Comparison of ENCODE assay signal across 17 cellular contexts in genomic region chr6:72350256-72350875, GRCh38.
DNase-seq lines count a peak whose midpoint lies in the region; ATAC-seq and TF ChIP-seq lines count a peak whose summit lies in the region.
"Had no signal": no experiment of that assay in that cellular context is flagged by ENCODE, and none has a peak within 500 bp of the region (broad histone marks: within the 10 kb centered on the region; RNA-seq: fewer than 3 reads in every experiment).

No MANE protein-coding gene starts in this region.

- H3K4me1 ChIP-seq in adipocyte (ENCODE audit: control insufficient read depth, insufficient read depth, low read length), result peaks cover 6% of the 10 kb centered on the region

- no peaks in the 10 kb centered on the region for H3K36me3 ChIP-seq in adipocyte (ENCODE audit: control insufficient read depth, insufficient read depth, low read length, severe bottlenecking)

- intact Hi-C loops in activated CD4-positive, alpha-beta T cell treated with anti-CD3 and anti-CD28 coated beads, Interleukin-2, amount 10 ng/mL, durations not matched to agents 24 days and 14 days (cut with micrococcal nuclease), result no loop called here

- no peaks in the 10 kb centered on the region for H3K9me3 ChIP-seq in adipocyte (ENCODE audit: control insufficient read depth, low read length)

- H3K27me3 ChIP-seq in adipocyte (replicated peaks; ENCODE audit: control insufficient read depth, insufficient read depth, low read length), result no peaks in the 10 kb centered on the region

- ATAC-seq in HG02970 (IDR thresholded peaks at IDR 0.05; ENCODE audit: low FRiP score, unreplicated experiment) (no peak), HG03442 (IDR thresholded peaks at IDR 0.05; ENCODE audit: unreplicated experiment) (no peak), HG03196 (IDR thresholded peaks at IDR 0.05; ENCODE audit: unreplicated experiment) (no peak)

- no peak for TF ChIP-seq CTCF in 22Rv1 (IDR thresholded peaks at IDR 0.05)

- H3K9me3 Mint-ChIP-seq in activated CD4-positive, alpha-beta T cell treated with anti-CD3 and anti-CD28 coated beads, Interleukin-2, amount 10 ng/mL, durations not matched to agents 24 days and 14 days, result no peaks in the 10 kb centered on the region

- no peaks in the 10 kb centered on the region for H3K36me3 Mint-ChIP-seq in activated CD4-positive, alpha-beta T cell treated with anti-CD3 and anti-CD28 coated beads, Interleukin-2, amount 10 ng/mL, durations not matched to agents 24 days and 14 days (ENCODE audit: low read depth)

- no peak overlapping the region for H3K9ac ChIP-seq in adipocyte (ENCODE audit: low read length)

- H3K27me3 Mint-ChIP-seq in activated CD4-positive, alpha-beta T cell treated with anti-CD3 and anti-CD28 coated beads, Interleukin-2, amount 10 ng/mL, durations not matched to agents 24 days and 14 days, result no peaks in the 10 kb centered on the region

- peak; percentile 74 to 80 for DNase-seq in NCI-H1930 (lab: John Stamatoyannopoulos, UW)
- DNase-seq in adipocyte (ENCODE audit: low read depth), result peak; percentile 17
- DNase-seq in midbrain (lab: John Stamatoyannopoulos, UW), result peak; percentile 2
- DNase-seq in activated CD4-positive, alpha-beta T cell treated with anti-CD3 and anti-CD28 coated beads, Interleukin-2, amount 10 ng/mL, durations not matched to agents 24 days and 14 days, result no peak
- DNase-seq: ACHN, AML-193, DND-41, NCI-H1417, NCI-H187 treated with DMSO at 0.1 percent for 48 hours, NCI-H524, PC-9 had no signal

- H3K27ac Mint-ChIP-seq in activated CD4-positive, alpha-beta T cell treated with anti-CD3 and anti-CD28 coated beads, Interleukin-2, amount 10 ng/mL, durations not matched to agents 24 days and 14 days, result no peak overlapping the region

- H3K4me1 Mint-ChIP-seq in activated CD4-positive, alpha-beta T cell treated with anti-CD3 and anti-CD28 coated beads, Interleukin-2, amount 10 ng/mL, durations not matched to agents 24 days and 14 days, result no peaks in the 10 kb centered on the region

- no peak overlapping the region for H3K4me3 ChIP-seq in adipocyte (ENCODE audit: low read length)
- H3K4me3 ChIP-seq: PC-9 had no signal

- H3K27ac ChIP-seq in 22Rv1, result peak overlapping the region; percentile 55
- H3K27ac ChIP-seq: C4-2B, PC-9, RWPE1 had no signal

- H3K4me3 Mint-ChIP-seq in activated CD4-positive, alpha-beta T cell treated with anti-CD3 and anti-CD28 coated beads, Interleukin-2, amount 10 ng/mL, durations not matched to agents 24 days and 14 days, result no peak overlapping the region
